ENCODE assay signal across 20 cellular contexts in the genomic region with DNA sequence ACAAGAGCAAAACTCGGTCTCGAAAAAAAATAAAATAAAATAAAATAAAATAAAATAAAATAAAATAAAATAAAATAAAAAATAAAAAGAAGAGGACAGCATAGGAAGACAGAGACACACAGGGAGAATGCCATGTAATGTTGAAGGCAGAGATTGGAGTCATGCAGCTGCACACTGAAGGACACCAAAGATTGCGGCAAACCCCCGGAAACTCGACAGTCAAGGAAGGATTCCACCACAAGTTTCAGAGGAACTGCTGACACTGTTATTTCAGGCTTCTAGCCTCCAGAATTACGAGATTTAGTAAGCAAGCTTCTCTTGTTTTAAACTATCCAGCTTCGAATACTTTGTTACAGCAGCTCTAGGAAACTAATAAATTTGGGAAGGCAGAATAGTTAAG. TPM values are rescaled to one million over a fixed set of nuclear protein-coding genes. Genes with fewer than 3 reads are reported as not detected.
DNase-seq lines count a peak whose midpoint lies in the region; ATAC-seq and TF ChIP-seq lines count a peak whose summit lies in the region.
"Had no signal": no experiment of that assay in that cellular context is flagged by ENCODE, and none has a peak within 500 bp of the region (broad histone marks: within the 10 kb centered on the region; RNA-seq: fewer than 3 reads in every experiment).

No MANE protein-coding gene starts in this region.

- H3K9ac ChIP-seq in SK-N-MC (ENCODE audit: insufficient read length), result no peak overlapping the region
- H3K9ac ChIP-seq: neural progenitor cell had no signal

- TF ChIP-seq POLR2A in tibial nerve (IDR thresholded peaks at IDR 0.05), result no peak

- H3K27me3 Mint-ChIP-seq in mesothelial cell of epicardium (ENCODE audit: low read depth), result peaks cover 2% of the 10 kb centered on the region

- H3K27ac ChIP-seq in SK-N-MC (no peak overlapping the region), tibial nerve (peak overlapping the region in 3 of 4 donors; percentile 3 to 84 (median 49))
- H3K27ac ChIP-seq: C4-2B, neural progenitor cell, right lobe of liver had no signal

- H3K4me3 Mint-ChIP-seq in mesothelial cell of epicardium, result no peak overlapping the region
- H3K4me3 Mint-ChIP-seq: neural progenitor cell; stimulated activated effector memory CD8-positive, alpha-beta T cell treated with anti-CD3 and anti-CD28 coated beads, Interleukin-12 subunit alpha, Interleukin-12 subunit beta, amount 100 ng/mL, for 72 hours had no signal

- H3K4me3 ChIP-seq in SK-N-MC, result no peak overlapping the region
- H3K4me3 ChIP-seq in tibial nerve, result no peak overlapping the region
- H3K4me3 ChIP-seq: lung, neural progenitor cell, Peyer's patch, right lobe of liver had no signal

- DNase-seq in Kasumi-1 (lab: John Stamatoyannopoulos, UW), result peak; percentile 82 to 87
- DNase-seq in SK-N-MC (ENCODE audit: low read depth, low spot score), result peak; percentile 82
- no peak for DNase-seq in mesothelial cell of epicardium (ENCODE audit: low spot score in 2 of 2, unreplicated experiment in 2 of 2)
- no peak for DNase-seq in tibial nerve (ENCODE audit: low spot score in 2 of 2)
- DNase-seq in NCI-H510A treated with DMSO at 0.1 percent for 48 hours (lab: John Stamatoyannopoulos, UW), result no peak
- DNase-seq in AG08395 (ENCODE audit: low spot score), result no peak
- DNase-seq: activated CD4-positive, alpha-beta T cell treated with anti-CD3 and anti-CD28 coated beads for 48 hours; DMS79; effector CD8-positive, alpha-beta T cell; NCI-H187; NCI-H524 treated with DMSO at 0.1 percent for 48 hours; Peyer's patch; right lobe of liver had no signal

- no peaks in the 10 kb centered on the region for H3K36me3 Mint-ChIP-seq in mesothelial cell of epicardium
- H3K36me3 Mint-ChIP-seq: activated naive CD4-positive, alpha-beta T cell treated with anti-CD3 and anti-CD28 coated beads, Interleukin-2, amount 50 U/mL, for 72 hours; neural progenitor cell; stimulated activated effector memory CD8-positive, alpha-beta T cell treated with anti-CD3 and anti-CD28 coated beads, Interleukin-12 subunit alpha, Interleukin-12 subunit beta, amount 100 ng/mL, for 72 hours had no signal

- H3K36me3 ChIP-seq in SK-N-MC (ENCODE audit: insufficient read depth, low read length) (no peaks in the 10 kb centered on the region), tibial nerve (no peaks in the 10 kb centered on the region)
- H3K36me3 ChIP-seq: neural progenitor cell, Peyer's patch, right lobe of liver had no signal

- H3K4me1 ChIP-seq in tibial nerve, result peaks cover 0 to 71% (median 25%) of the 10 kb centered on the region in 4 donors
- H3K4me1 ChIP-seq: neural progenitor cell had no signal

- H3K9me3 ChIP-seq in SK-N-MC (ENCODE audit: low read depth, low read length), result no peaks in the 10 kb centered on the region
- H3K9me3 ChIP-seq in tibial nerve, result no peaks in the 10 kb centered on the region
- H3K9me3 ChIP-seq: Peyer's patch, right lobe of liver had no signal

- no peaks in the 10 kb centered on the region for H3K9me3 Mint-ChIP-seq in mesothelial cell of epicardium
- H3K9me3 Mint-ChIP-seq: activated naive CD4-positive, alpha-beta T cell treated with anti-CD3 and anti-CD28 coated beads, Interleukin-2, amount 50 U/mL, for 72 hours; neural progenitor cell; stimulated activated effector memory CD8-positive, alpha-beta T cell treated with anti-CD3 and anti-CD28 coated beads, Interleukin-12 subunit alpha, Interleukin-12 subunit beta, amount 100 ng/mL, for 72 hours had no signal

- H3K27me3 ChIP-seq in tibial nerve, result no peaks in the 10 kb centered on the region
- H3K27me3 ChIP-seq: neural progenitor cell, Peyer's patch, right lobe of liver had no signal

- WGBS in tibial nerve, 2 donors, result 75 to 86% methylated on average over 7 of the region's 7 CpGs

- peak in 1 of 2 donors; percentile 62 for TF ChIP-seq EP300 in tibial nerve (IDR thresholded peaks at IDR 0.05)

- no peak for TF ChIP-seq CTCF in mesothelial cell of epicardium (IDR thresholded peaks at IDR 0.05; ENCODE audit: unreplicated experiment)
- no peak for TF ChIP-seq CTCF in tibial nerve (IDR thresholded peaks at IDR 0.05)

- peak overlapping the region; percentile 79 for H3K27ac Mint-ChIP-seq in mesothelial cell of epicardium
- H3K27ac Mint-ChIP-seq: activated naive CD4-positive, alpha-beta T cell treated with anti-CD3 and anti-CD28 coated beads, Interleukin-2, amount 50 U/mL, for 72 hours; neural progenitor cell; stimulated activated effector memory CD8-positive, alpha-beta T cell treated with anti-CD3 and anti-CD28 coated beads, Interleukin-12 subunit alpha, Interleukin-12 subunit beta, amount 100 ng/mL, for 72 hours had no signal

- peaks cover 57% of the 10 kb centered on the region for H3K4me1 Mint-ChIP-seq in mesothelial cell of epicardium
- H3K4me1 Mint-ChIP-seq: neural progenitor cell had no signal

- ATAC-seq in GM21423 (IDR thresholded peaks at IDR 0.05; ENCODE audit: unreplicated experiment), result no peak
- ATAC-seq: activated naive CD4-positive, alpha-beta T cell treated with anti-CD3 and anti-CD28 coated beads, Interleukin-2, amount 50 U/mL, for 72 hours; HCT116; stimulated activated effector memory CD8-positive, alpha-beta T cell treated with anti-CD3 and anti-CD28 coated beads, Interleukin-12 subunit alpha, Interleukin-12 subunit beta, amount 100 ng/mL, for 72 hours had no signal

RNA-seq across cellular contexts. Expression of gene CPED1, which starts 9.4 kb away (rescaled TPM):
- total RNA-seq in mesothelial cell of epicardium, result 23.9 to 26.4 TPM (median 25.6 TPM) in 3 replicates
- 10 to 100 TPM; 15.0 to 32.1 (median 21.8) TPM for total RNA-seq in tibial nerve
- total RNA-seq: activated naive CD4-positive, alpha-beta T cell treated with anti-CD3 and anti-CD28 coated beads, Interleukin-2, amount 50 U/mL, for 72 hours had no signal

RNA-seq across cellular contexts. Expression of gene ING3, which starts 47.3 kb away (rescaled TPM):
- 19.2 to 22.7 TPM (median 20.2 TPM) in 3 replicates for total RNA-seq in mesothelial cell of epicardium
- total RNA-seq in tibial nerve, result 10 to 100 TPM in 2 of 4 donors, 1 to 10 TPM in 2; 9.4 to 21.3 (median 11.4) TPM

Comparison
In these comparisons a context has a peak if more than half of its experiments do, and no peak if none do; other contexts are left out.
1. DNase-seq: peak in Kasumi-1 (2 of 2) and SK-N-MC (single experiment); none in mesothelial cell of epicardium (0 of 2), tibial nerve (0 of 2), NCI-H510A treated with DMSO at 0.1 percent for 48 hours (single experiment) and AG08395 (single experiment).